ENCODE assay signal across 13 cellular contexts in the genomic region with DNA sequence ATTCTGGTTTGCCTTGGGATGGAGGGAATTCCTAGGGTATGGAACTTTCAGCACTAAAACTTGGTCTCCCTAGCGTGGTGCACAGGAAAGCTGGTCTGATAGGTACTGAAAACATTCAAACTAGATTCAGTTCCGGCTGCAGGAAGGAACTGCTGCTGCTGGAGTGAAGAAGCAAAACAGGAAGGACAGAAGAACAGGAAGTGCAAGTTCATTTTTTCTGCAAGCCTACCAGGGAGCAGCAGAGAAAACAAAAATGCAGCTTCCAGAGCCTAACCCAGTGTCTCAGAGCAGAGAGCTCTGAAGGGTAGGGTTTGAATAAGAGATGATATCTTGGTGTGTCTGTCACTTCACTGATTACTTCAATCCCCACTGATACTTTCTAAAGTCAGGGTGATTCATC.
DNase-seq lines count a peak whose midpoint lies in the region; ATAC-seq, FAIRE-seq and TF ChIP-seq lines count a peak whose summit lies in the region.
"Had no signal": no experiment of that assay in that cellular context is flagged by ENCODE, and none has a peak within 500 bp of the region (broad histone marks: within the 10 kb centered on the region; RNA-seq: fewer than 3 reads in every experiment).

No MANE protein-coding gene starts in this region.

- H3K9me3 ChIP-seq in stomach, result peaks cover 0 to 52% (median 28%) of the 10 kb centered on the region in 4 donors

- no peak overlapping the region for H3K4me2 ChIP-seq in mesendoderm (ENCODE audit: low read length)

- H3K23ac ChIP-seq in mesendoderm (ENCODE audit: low read length), result no peak overlapping the region

- H3K27me3 Mint-ChIP-seq in activated CD4-positive, alpha-beta T cell treated with anti-CD3 and anti-CD28 coated beads, Interleukin-2, amount 10 ng/mL, durations not matched to agents 24 days and 14 days, result no peaks in the 10 kb centered on the region

- H3K27ac ChIP-seq in mesendoderm (ENCODE audit: low read depth, low read length), result no peak overlapping the region
- peak overlapping the region in 2 of 5 donors; percentile 22 to 34 for H3K27ac ChIP-seq in stomach
- H3K27ac ChIP-seq: RWPE1 had no signal

- WGBS in mesendoderm (ENCODE audit: extremely low coverage, insufficient coverage, low lambda C conversion rate), result no CpG with 5 or more reads among the region's 2 CpGs
- WGBS in stomach, 5 donors, result 53 to 86% (median 59%) methylated on average over 2 of the region's 2 CpGs

- TF ChIP-seq POLR2A in GM12892 (IDR thresholded peaks at IDR 0.05; ENCODE audit: low read depth, low read length) (no peak), stomach (IDR thresholded peaks at IDR 0.05) (no peak)

- H3K36me3 ChIP-seq in mesendoderm (ENCODE audit: control insufficient read depth, insufficient read depth, low read length) (no peaks in the 10 kb centered on the region), stomach (no peaks in the 10 kb centered on the region)
- H3K36me3 ChIP-seq: esophagus squamous epithelium had no signal

- H2BK5ac ChIP-seq in mesendoderm (ENCODE audit: low read length), result no peak overlapping the region

- peak; percentile 64 for ATAC-seq in HG03175 (IDR thresholded peaks at IDR 0.05; ENCODE audit: unreplicated experiment)

- FAIRE-seq in GM12892 (lab: Jason Lieb, UNC), result peak; percentile 21

- no peak overlapping the region for H2BK120ac ChIP-seq in mesendoderm (ENCODE audit: low read depth, low read length)

- DNase-seq in GM12892 (ENCODE audit: insufficient read length), result no peak
- DNase-seq in activated CD4-positive, alpha-beta T cell treated with anti-CD3 and anti-CD28 coated beads, Interleukin-2, amount 10 ng/mL, durations not matched to agents 24 days and 14 days, result peak; percentile 73
- DNase-seq in mesendoderm, result peak; percentile 18
- no peak for DNase-seq in NCI-H82 (lab: John Stamatoyannopoulos, UW)
- DNase-seq in stomach, result no peak
- no peak for DNase-seq in 8988T
- no peak for DNase-seq in OCI-M2 (lab: John Stamatoyannopoulos, UW; ENCODE audit: unreplicated experiment)
- DNase-seq: esophagus squamous epithelium; GF-D8; stimulated activated CD4-positive, alpha-beta T cell treated with anti-CD3 and anti-CD28 coated beads, Interleukin-12 subunit alpha, Interleukin-12 subunit beta, amount 100 ng/mL, for 4 hours had no signal

- peaks cover 12% of the 10 kb centered on the region for H3K4me1 Mint-ChIP-seq in activated CD4-positive, alpha-beta T cell treated with anti-CD3 and anti-CD28 coated beads, Interleukin-2, amount 10 ng/mL, durations not matched to agents 24 days and 14 days

- H3K27ac Mint-ChIP-seq in activated CD4-positive, alpha-beta T cell treated with anti-CD3 and anti-CD28 coated beads, Interleukin-2, amount 10 ng/mL, durations not matched to agents 24 days and 14 days, result peak overlapping the region; percentile 73

- H3K4me3 Mint-ChIP-seq in activated CD4-positive, alpha-beta T cell treated with anti-CD3 and anti-CD28 coated beads, Interleukin-2, amount 10 ng/mL, durations not matched to agents 24 days and 14 days, result peak overlapping the region; percentile 32

- intact Hi-C loops in activated CD4-positive, alpha-beta T cell treated with anti-CD3 and anti-CD28 coated beads, Interleukin-2, amount 10 ng/mL, durations not matched to agents 24 days and 14 days (cut with micrococcal nuclease), result no loop called here
- intact Hi-C loops in stomach (cut with DNase I; ENCODE audit: low total_unique reads), result no loop called here

- no peaks in the 10 kb centered on the region for H3K79me1 ChIP-seq in mesendoderm (ENCODE audit: low read length)

- no peak overlapping the region for H3K56ac ChIP-seq in mesendoderm (ENCODE audit: low read length)

- H3K27me3 ChIP-seq in mesendoderm (ENCODE audit: insufficient read depth, low read length, poor library complexity) (no peaks in the 10 kb centered on the region), stomach (peaks cover 0 to 5% (median 0%) of the 10 kb centered on the region in 3 donors)
- H3K27me3 ChIP-seq: esophagus squamous epithelium had no signal

- no peak overlapping the region for H2BK15ac ChIP-seq in mesendoderm (replicated peaks; ENCODE audit: low read depth)

- H3K4me1 ChIP-seq in mesendoderm (ENCODE audit: control insufficient read depth, low read depth, low read length) (no peaks in the 10 kb centered on the region), stomach (no peaks in the 10 kb centered on the region)
- H3K4me1 ChIP-seq: esophagus squamous epithelium had no signal

- H3K4me3 ChIP-seq in mesendoderm (ENCODE audit: low read length), result no peak overlapping the region
- no peak overlapping the region for H3K4me3 ChIP-seq in stomach
- H3K4me3 ChIP-seq: esophagus squamous epithelium, lung had no signal

- H3K18ac ChIP-seq in mesendoderm (ENCODE audit: low read length), result no peak overlapping the region

- H3K9ac ChIP-seq in mesendoderm (ENCODE audit: low read length), result no peak overlapping the region

- H4K5ac ChIP-seq in mesendoderm (ENCODE audit: low read length), result no peak overlapping the region

- H3K79me2 ChIP-seq in mesendoderm (ENCODE audit: control insufficient read depth, insufficient read depth, low read length), result no peaks in the 10 kb centered on the region

- H4K8ac ChIP-seq in mesendoderm (ENCODE audit: low read depth, low read length), result no peak overlapping the region

- H3K9me3 Mint-ChIP-seq in activated CD4-positive, alpha-beta T cell treated with anti-CD3 and anti-CD28 coated beads, Interleukin-2, amount 10 ng/mL, durations not matched to agents 24 days and 14 days, result peaks cover 16% of the 10 kb centered on the region

- H3K4ac ChIP-seq in mesendoderm (ENCODE audit: low read depth, low read length), result no peak overlapping the region

- no peak for TF ChIP-seq EP300 in stomach (IDR thresholded peaks at IDR 0.05)

- no peak overlapping the region for H2AK5ac ChIP-seq in mesendoderm (ENCODE audit: low read length)

- peaks cover 18% of the 10 kb centered on the region for H3K36me3 Mint-ChIP-seq in activated CD4-positive, alpha-beta T cell treated with anti-CD3 and anti-CD28 coated beads, Interleukin-2, amount 10 ng/mL, durations not matched to agents 24 days and 14 days (ENCODE audit: low read depth)

- TF ChIP-seq CTCF in stomach (IDR thresholded peaks at IDR 0.05), result no peak

Comparison
In these comparisons a context has a peak if more than half of its experiments do, and no peak if none do; other contexts are left out.
1. DNase-seq: peak in activated CD4-positive, alpha-beta T cell treated with anti-CD3 and anti-CD28 coated beads, Interleukin-2, amount 10 ng/mL, durations not matched to agents 24 days and 14 days (single experiment) and mesendoderm (single experiment); none in GM12892 (single experiment), NCI-H82 (single experiment), stomach (single experiment), 8988T (single experiment) and OCI-M2 (single experiment).